In the genomic region with DNA sequence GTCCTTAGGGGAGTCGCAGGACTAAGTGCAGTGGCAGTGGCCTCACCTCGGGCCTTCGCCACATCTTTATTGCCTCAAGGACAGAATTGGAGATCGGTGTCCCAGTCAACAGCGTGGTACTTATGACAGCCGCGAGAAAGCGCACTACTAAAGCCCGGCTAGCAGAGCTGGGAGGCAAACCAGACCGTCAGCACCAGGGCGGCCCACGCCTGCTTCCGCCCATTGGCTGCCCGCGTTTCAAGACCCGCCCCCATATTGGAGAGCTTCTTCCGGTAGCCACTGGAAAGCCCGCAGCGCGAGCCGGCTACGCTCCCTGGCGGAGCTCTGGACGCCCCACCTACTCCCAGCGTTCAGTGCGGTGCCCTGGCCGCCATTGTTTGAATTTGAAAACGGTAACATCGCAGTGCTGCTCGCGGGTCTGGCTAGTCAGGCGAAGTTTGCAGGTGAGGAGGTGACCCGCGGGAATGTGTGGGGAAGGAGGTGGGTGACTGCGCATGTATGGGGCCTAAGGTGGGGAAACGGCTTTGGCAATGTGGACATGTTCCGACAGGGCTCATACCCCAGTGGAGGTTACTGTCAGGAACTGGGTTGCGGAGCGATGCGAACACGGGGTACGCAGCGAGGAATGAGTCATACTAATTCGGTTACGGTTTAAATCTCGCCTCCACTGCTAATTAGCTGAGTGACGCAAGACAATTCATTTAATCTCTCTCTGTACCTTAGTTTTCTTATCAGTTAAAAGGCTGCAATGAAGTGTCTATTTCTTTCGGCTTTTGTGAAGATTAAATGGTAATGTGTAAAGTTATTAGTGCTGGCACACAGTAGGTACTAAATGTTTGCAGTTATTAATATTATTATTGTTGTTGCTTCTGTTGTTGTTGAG, we compare ENCODE assay signal across 1 cellular context.
TF ChIP-seq lines count a peak whose summit lies in the region.

Gene KIF20B (plus strand): TSS at position 353 of the 883 bp plus-strand sequence. CDS start 3,705 bp downstream, outside the sequence.

TF ChIP-seq in HepG2, 621 proteins besides CTCF, POLR2A, EP300 and RAD21 (continued from another document):
- TF ChIP-seq ZNF766 (CRISPR knock-in tag; IDR thresholded peaks at IDR 0.05; ENCODE audit: borderline replicate concordance) (no peak), ZNF343 (CRISPR knock-in tag; IDR thresholded peaks at IDR 0.05) (0 out of 2 replicates have a peak, but pooled peaks have one; percentile 30)
TF ChIP-seq in HepG2: peak in this region for 308.
